12 cellular contexts compared by ENCODE assay signal in genomic region chr2:43340945-43341356, GRCh38.
DNase-seq lines count a peak whose midpoint lies in the region; ATAC-seq and TF ChIP-seq lines count a peak whose summit lies in the region.
"Had no signal": no experiment of that assay in that cellular context is flagged by ENCODE, and none has a peak within 500 bp of the region (broad histone marks: within the 10 kb centered on the region; RNA-seq: fewer than 3 reads in every experiment).

No MANE protein-coding gene starts in this region.

- H3K27me3 ChIP-seq in ACC112 (ENCODE audit: insufficient read depth, low read length) (no peaks in the 10 kb centered on the region), esophagus muscularis mucosa (no peaks in the 10 kb centered on the region), muscle layer of duodenum (ENCODE audit: low read depth, low read length) (no peaks in the 10 kb centered on the region)
- H3K27me3 ChIP-seq: upper lobe of left lung had no signal

- H3K36me3 ChIP-seq in ACC112 (ENCODE audit: insufficient read depth, low read length) (no peaks in the 10 kb centered on the region), esophagus muscularis mucosa (no peaks in the 10 kb centered on the region), muscle layer of duodenum (ENCODE audit: control insufficient read depth in 1 of 2, insufficient read depth in 2 of 2, low read length in 2 of 2) (no peaks in the 10 kb centered on the region)
- H3K36me3 ChIP-seq: upper lobe of left lung had no signal

- no peaks in the 10 kb centered on the region for H3K9me3 Mint-ChIP-seq in stimulated activated naive B cell treated with anti-CD40 and anti-IgM and Interleukin-4, amounts not matched to agents 10 μg/mL and 1 μg/mL and 100 μg/mL, for 72 hours
- H3K9me3 Mint-ChIP-seq: activated T-cell treated with anti-CD3 and anti-CD28 coated beads, Interleukin-2, amount 50 U/mL, for 4 hours had no signal

- H3K4me3 ChIP-seq in ACC112 (ENCODE audit: low read depth, low read length) (no peak overlapping the region), esophagus muscularis mucosa (no peak overlapping the region), muscle layer of duodenum (ENCODE audit: low read depth in 1 of 2, low read length in 2 of 2) (peak overlapping the region in 1 of 2 donors; percentile 8)
- H3K4me3 ChIP-seq: GM12878, upper lobe of left lung had no signal

- no peak overlapping the region for H3K27ac Mint-ChIP-seq in stimulated activated naive B cell treated with anti-CD40 and anti-IgM and Interleukin-4, amounts not matched to agents 10 μg/mL and 1 μg/mL and 100 μg/mL, for 72 hours
- H3K27ac Mint-ChIP-seq: B cell had no signal

- no peak overlapping the region for H2AFZ ChIP-seq in ACC112 (ENCODE audit: low read length, unreplicated experiment)

- H3K27ac ChIP-seq in ACC112 (ENCODE audit: low read depth, low read length) (peak overlapping the region; percentile 51), esophagus muscularis mucosa (replicated peaks in 1 of 4) (peak overlapping the region; percentile 67 to 88 (median 84)), muscle layer of duodenum (ENCODE audit: low read length) (peak overlapping the region; percentile 60)

- DNase-seq in RPMI7951 (ENCODE audit: low read depth) (peak; percentile 72), esophagus muscularis mucosa (ENCODE audit: extremely low spot score) (no peak), NCI-H1417 treated with DMSO at 0.1 percent for 48 hours (lab: John Stamatoyannopoulos, UW) (no peak)
- DNase-seq in stimulated activated naive B cell treated with anti-CD40 and anti-IgM and Interleukin-4, amounts not matched to agents 10 μg/mL and 1 μg/mL and 100 μg/mL, for 72 hours: no peak
- no peak for DNase-seq in stimulated activated naive CD8-positive, alpha-beta T cell treated with anti-CD3 and anti-CD28 coated beads, Interleukin-15, Interleukin-2, amounts not matched to agents 100 U/mL and 50 U/mL, for 24 hours
- DNase-seq: activated T-cell treated with anti-CD3 and anti-CD28 coated beads, Interleukin-2, amount 50 U/mL, for 4 hours; upper lobe of left lung had no signal

- no peak for TF ChIP-seq EP300 in esophagus muscularis mucosa (IDR thresholded peaks at IDR 0.05)

- H3K4me1 Mint-ChIP-seq in stimulated activated naive B cell treated with anti-CD40 and anti-IgM and Interleukin-4, amounts not matched to agents 10 μg/mL and 1 μg/mL and 100 μg/mL, for 72 hours: peaks cover 0 to 7% of the 10 kb centered on the region in 2 donors
- H3K4me1 Mint-ChIP-seq: B cell had no signal

- no peaks in the 10 kb centered on the region for H3K27me3 Mint-ChIP-seq in stimulated activated naive B cell treated with anti-CD40 and anti-IgM and Interleukin-4, amounts not matched to agents 10 μg/mL and 1 μg/mL and 100 μg/mL, for 72 hours
- H3K27me3 Mint-ChIP-seq: B cell had no signal

- no peak for TF ChIP-seq POLR2A in esophagus muscularis mucosa (IDR thresholded peaks at IDR 0.05; ENCODE audit: low read depth)

- 61% methylated on average over 1 of the region's 1 CpG for WGBS in esophagus muscularis mucosa

- peaks cover 44% of the 10 kb centered on the region for H3K4me1 ChIP-seq in ACC112 (ENCODE audit: control insufficient read depth, insufficient read depth, low read length, unreplicated experiment)
- peaks cover 60 to 84% (median 80%) of the 10 kb centered on the region in 4 donors for H3K4me1 ChIP-seq in esophagus muscularis mucosa
- H3K4me1 ChIP-seq in muscle layer of duodenum (ENCODE audit: control insufficient read depth in 1 of 2, insufficient read depth in 2 of 2, low read length in 2 of 2): peaks cover 27 to 49% of the 10 kb centered on the region in 2 donors

- no peak for ATAC-seq in stimulated activated naive B cell treated with anti-CD40 and anti-IgM and Interleukin-4, amounts not matched to agents 10 μg/mL and 1 μg/mL and 100 μg/mL, for 72 hours (replicated peaks)
- ATAC-seq in stimulated activated naive CD8-positive, alpha-beta T cell treated with anti-CD3 and anti-CD28 coated beads, Interleukin-15, Interleukin-2, amounts not matched to agents 100 U/mL and 50 U/mL, for 24 hours: no peak
- no peak for ATAC-seq in GM19397 (IDR thresholded peaks at IDR 0.05; ENCODE audit: unreplicated experiment)
- ATAC-seq: activated T-cell treated with anti-CD3 and anti-CD28 coated beads, Interleukin-2, amount 50 U/mL, for 4 hours; GM12878 had no signal

- H3K36me3 Mint-ChIP-seq in stimulated activated naive B cell treated with anti-CD40 and anti-IgM and Interleukin-4, amounts not matched to agents 10 μg/mL and 1 μg/mL and 100 μg/mL, for 72 hours: peaks cover 33 to 58% of the 10 kb centered on the region in 2 donors

- no peak overlapping the region for H3K4me3 Mint-ChIP-seq in stimulated activated naive B cell treated with anti-CD40 and anti-IgM and Interleukin-4, amounts not matched to agents 10 μg/mL and 1 μg/mL and 100 μg/mL, for 72 hours
- H3K4me3 Mint-ChIP-seq: activated T-cell treated with anti-CD3 and anti-CD28 coated beads, Interleukin-2, amount 50 U/mL, for 4 hours; B cell had no signal

- H3K9me3 ChIP-seq in esophagus muscularis mucosa (no peaks in the 10 kb centered on the region), muscle layer of duodenum (ENCODE audit: control insufficient read depth in 1 of 2, low read length in 2 of 2) (no peaks in the 10 kb centered on the region)
- H3K9me3 ChIP-seq: upper lobe of left lung had no signal

- intact Hi-C loops in esophagus muscularis mucosa (cut with DNase I): no loop called here

- H3K79me2 ChIP-seq in ACC112 (ENCODE audit: control insufficient read depth, insufficient read depth, low read length, unreplicated experiment): no peaks in the 10 kb centered on the region

- TF ChIP-seq CTCF in esophagus muscularis mucosa (IDR thresholded peaks at IDR 0.05): no peak
